In genomic region chr2:222383255-222383654, GRCh38 we compare ENCODE assay signal across 7 cellular contexts. TPM values are rescaled to one million over a fixed set of nuclear protein-coding genes. Genes with fewer than 3 reads are reported as not detected.
"Had no signal": no experiment of that assay in that cellular context is flagged by ENCODE, and none has a peak within 500 bp of the region (broad histone marks: within the 10 kb centered on the region; RNA-seq: fewer than 3 reads in every experiment).

No MANE protein-coding gene starts in this region.

- H3K4me3 Mint-ChIP-seq: H9 had no signal

- H3K4me2 ChIP-seq: KMS-11 had no signal

- H3K9ac ChIP-seq: KMS-11 had no signal

- DNase-seq: GOT3, H9, HCEC 1CT, KBM-7 had no signal

- H3K27ac ChIP-seq: KMS-11 had no signal

- H3K27ac Mint-ChIP-seq: H9 had no signal

- FAIRE-seq: H54, HTR-8/SVneo had no signal

RNA-seq across cellular contexts. Expression of gene SGPP2, which starts 41.1 kb away (rescaled TPM):
- total RNA-seq: H9 had no signal
